11 cellular contexts compared by ENCODE assay signal in the genomic region with DNA sequence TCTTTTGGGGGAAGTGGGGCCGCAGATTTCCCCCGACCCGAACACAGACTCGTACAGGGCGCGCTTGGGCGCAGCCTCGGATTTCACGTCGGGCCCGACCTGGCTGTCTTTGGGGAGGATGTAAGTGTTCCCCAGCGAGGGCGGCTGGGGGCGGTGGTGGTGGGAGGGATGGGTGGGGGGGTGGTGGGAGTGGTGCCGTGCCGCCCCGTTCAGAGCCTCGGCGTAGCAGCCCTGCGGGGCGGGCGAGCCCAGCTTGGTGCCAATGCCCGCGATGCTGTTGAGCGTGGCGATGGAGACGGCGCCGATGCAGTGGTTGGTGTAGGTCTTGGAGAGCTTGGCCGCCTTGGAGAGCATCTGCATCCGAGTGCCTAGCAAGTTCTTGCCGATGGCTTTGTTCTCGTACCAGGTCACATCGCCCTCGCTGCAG. TPM values are rescaled to one million over a fixed set of nuclear protein-coding genes. Genes with fewer than 3 reads are reported as not detected.
DNase-seq lines count a peak whose midpoint lies in the region; ATAC-seq and TF ChIP-seq lines count a peak whose summit lies in the region.
"Had no signal": no experiment of that assay in that cellular context is flagged by ENCODE, and none has a peak within 500 bp of the region (broad histone marks: within the 10 kb centered on the region; RNA-seq: fewer than 3 reads in every experiment).

No MANE protein-coding gene starts in this region.

- peak overlapping the region; percentile 83 for H3K4me2 ChIP-seq in osteoblast (ENCODE audit: insufficient read depth, low read length)

- in situ Hi-C loops in KBM-7 (cut with MboI; ENCODE audit: low pct_unique_long_range_greater_than_20kb, low sequenced_read_pairs): no loop called here

- intact Hi-C loops in Calu3 (cut with micrococcal nuclease; ENCODE audit: unreplicated experiment): loop anchor here (5.0 kb wide), 3 partner anchors 35 to 140 kb away; no protein-coding TSS in a partner anchor
- intact Hi-C loops in activated CD8-positive, alpha-beta T cell treated with anti-CD3 and anti-CD28 coated beads for 36 hours (cut with micrococcal nuclease): no loop called here

- H3K79me2 ChIP-seq in osteoblast (ENCODE audit: insufficient read depth, low read length): peaks cover 37% of the 10 kb centered on the region

- peak overlapping the region; percentile 80 for H3K4me3 Mint-ChIP-seq in Calu3 (ENCODE audit: low read depth, unreplicated experiment)
- peak overlapping the region; percentile 74 for H3K4me3 Mint-ChIP-seq in activated CD8-positive, alpha-beta T cell treated with anti-CD3 and anti-CD28 coated beads for 36 hours

- H3K27ac ChIP-seq in osteoblast (ENCODE audit: low read depth, low read length): no peak overlapping the region

- H3K4me1 Mint-ChIP-seq in Calu3 (ENCODE audit: low read depth, unreplicated experiment): peaks cover 41% of the 10 kb centered on the region
- H3K4me1 Mint-ChIP-seq in activated CD8-positive, alpha-beta T cell treated with anti-CD3 and anti-CD28 coated beads for 36 hours (ENCODE audit: low read depth): peaks cover 30% of the 10 kb centered on the region

- peak overlapping the region; percentile 67 for H3K27ac Mint-ChIP-seq in Calu3 (ENCODE audit: unreplicated experiment)
- H3K27ac Mint-ChIP-seq in activated CD8-positive, alpha-beta T cell treated with anti-CD3 and anti-CD28 coated beads for 36 hours: no peak overlapping the region

- no peak for TF ChIP-seq CTCF in Calu3 (IDR thresholded peaks at IDR 0.05; ENCODE audit: unreplicated experiment)
- TF ChIP-seq CTCF in activated CD8-positive, alpha-beta T cell treated with anti-CD3 and anti-CD28 coated beads for 36 hours (IDR thresholded peaks at IDR 0.05): no peak
- TF ChIP-seq CTCF in fibroblast of the aortic adventitia (IDR thresholded peaks at IDR 0.05; ENCODE audit: insufficient read depth, low read length): no peak
- no peak for TF ChIP-seq CTCF in osteoblast (IDR thresholded peaks at IDR 0.05; ENCODE audit: extremely low read depth, low read depth, low read length)

- peaks cover 17% of the 10 kb centered on the region for H4K20me1 ChIP-seq in osteoblast (ENCODE audit: insufficient read depth, low read length)

- peaks cover 19% of the 10 kb centered on the region for H3K27me3 ChIP-seq in osteoblast (ENCODE audit: insufficient read depth, low read length)

- no peaks in the 10 kb centered on the region for H3K36me3 ChIP-seq in osteoblast (ENCODE audit: insufficient read depth, low read length)

- no TSS peak for BruUV-seq in Calu3 (replicated peaks; lab: Mats Ljungman, UMichigan)

- CTCF ChIA-PET in Calu3 (lab: Charles Lee): interaction anchor here (1.0 to 3.1 kb wide), 5 partner anchors 33 to 141 kb away, joined by 3 to 21 read pairs (median 10); no protein-coding TSS in a partner anchor
- CTCF ChIA-PET in activated CD8-positive, alpha-beta T cell treated with anti-CD3 and anti-CD28 coated beads for 36 hours (lab: Charles Lee): interaction anchor here (1.3 kb wide), 1 partner anchor 24 kb away, joined by 3 read pairs; no protein-coding TSS in a partner anchor

- H3K36me3 Mint-ChIP-seq in Calu3 (ENCODE audit: insufficient read depth, unreplicated experiment): peaks cover 79% of the 10 kb centered on the region
- peaks cover 9% of the 10 kb centered on the region for H3K36me3 Mint-ChIP-seq in activated CD8-positive, alpha-beta T cell treated with anti-CD3 and anti-CD28 coated beads for 36 hours (ENCODE audit: low read depth)

- POLR2A ChIA-PET in activated CD8-positive, alpha-beta T cell treated with anti-CD3 and anti-CD28 coated beads for 36 hours (lab: Charles Lee): no interaction called here

- no peaks in the 10 kb centered on the region for H3K9me3 Mint-ChIP-seq in Calu3 (ENCODE audit: low read depth, unreplicated experiment)
- H3K9me3 Mint-ChIP-seq in activated CD8-positive, alpha-beta T cell treated with anti-CD3 and anti-CD28 coated beads for 36 hours: no peaks in the 10 kb centered on the region

- peak overlapping the region; percentile 9 for H3K4me3 ChIP-seq in fibroblast of the aortic adventitia (ENCODE audit: low read depth, low read length)
- H3K4me3 ChIP-seq in osteoblast (ENCODE audit: insufficient read depth, low read length): no peak overlapping the region

- peaks cover 12% of the 10 kb centered on the region for H3K4me1 ChIP-seq in osteoblast (ENCODE audit: insufficient read depth, low read length)

- peak overlapping the region; percentile 46 for H2AFZ ChIP-seq in osteoblast (ENCODE audit: low read length)

- H3K9me3 ChIP-seq in osteoblast (ENCODE audit: low read depth, low read length): no peaks in the 10 kb centered on the region

- H3K27me3 Mint-ChIP-seq in Calu3 (ENCODE audit: unreplicated experiment): no peaks in the 10 kb centered on the region
- H3K27me3 Mint-ChIP-seq in activated CD8-positive, alpha-beta T cell treated with anti-CD3 and anti-CD28 coated beads for 36 hours: peaks cover 21% of the 10 kb centered on the region

- no peak for ATAC-seq in activated CD8-positive, alpha-beta T cell treated with anti-CD3 and anti-CD28 coated beads for 36 hours
- ATAC-seq in GM21786 (IDR thresholded peaks at IDR 0.05; ENCODE audit: unreplicated experiment): no peak

- DNase-seq in Calu3 (no peak), fibroblast of the aortic adventitia (ENCODE audit: low read depth) (no peak), osteoblast (ENCODE audit: insufficient read length, low spot score, missing footprints) (no peak), KG1 (lab: John Stamatoyannopoulos, UW) (no peak), NK-92 (lab: John Stamatoyannopoulos, UW; ENCODE audit: unreplicated experiment) (no peak), KBM-7 (no peak)
- DNase-seq in activated CD8-positive, alpha-beta T cell treated with anti-CD3 and anti-CD28 coated beads for 36 hours: no peak
- DNase-seq: activated CD4-positive, alpha-beta T cell treated with anti-CD3 and anti-CD28 coated beads for 4 hours; foreskin melanocyte; NCI-H1694 had no signal

RNA-seq across cellular contexts. Expression of a gene that starts 1.5 kb away (rescaled TPM):
- total RNA-seq in Calu3 (2022): 54.1 and 63.2 TPM in 2 replicates
- total RNA-seq in activated CD8-positive, alpha-beta T cell treated with anti-CD3 and anti-CD28 coated beads for 36 hours: 1 to 10 TPM; 3.4 TPM
- 9.9 and 21.8 TPM in 2 replicates for total RNA-seq in fibroblast of the aortic adventitia (ENCODE audit: low replicate concordance)
- 14.4 and 14.8 TPM in 2 replicates for total RNA-seq in osteoblast
